ENCODE assay signal across 1 cellular context in genomic region chr12:464484-465267, GRCh38.
TF ChIP-seq lines count a peak whose summit lies in the region.

No MANE protein-coding gene starts in this region.

TF ChIP-seq in HEK293, 187 proteins besides CTCF, POLR2A, EP300 and RAD21 (continued from another document):
- peak; percentile 44; the same call in 1 of the 2 replicates for TF ChIP-seq ZBTB17 (tag by site-specific recombination; IDR thresholded peaks at IDR 0.05)
- peak; percentile 62 for TF ChIP-seq GLIS1 (tag by site-specific recombination; IDR thresholded peaks at IDR 0.05)
TF ChIP-seq in HEK293: peak in this region for 11.
